ENCODE assay signal across 8 cellular contexts in the genomic region with DNA sequence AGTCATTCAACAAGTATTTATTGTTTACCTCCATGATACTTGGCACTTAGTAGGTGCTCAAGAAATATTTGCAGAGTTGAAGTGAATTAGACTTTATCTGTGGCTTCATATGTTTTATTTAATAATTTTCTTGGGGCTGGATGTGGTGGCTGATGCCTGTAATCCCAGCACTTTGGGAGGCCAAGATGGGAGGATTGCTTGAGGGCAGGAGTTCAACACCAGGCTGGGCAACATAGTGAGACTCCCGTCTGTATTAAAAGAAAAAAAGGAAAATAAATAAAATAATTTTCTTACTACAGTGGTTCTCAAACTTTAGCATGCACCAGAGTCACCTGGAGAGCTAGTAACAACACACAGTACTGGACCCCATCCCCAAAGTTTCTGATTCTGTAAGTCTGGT. TPM values are rescaled to one million over a fixed set of nuclear protein-coding genes. Genes with fewer than 3 reads are reported as not detected.
A peak's percentile ranks its signal among the peaks of the same experiment; 100 is the strongest.
DNase-seq lines count a peak whose midpoint lies in the region; ATAC-seq, FAIRE-seq and TF ChIP-seq lines count a peak whose summit lies in the region.

No MANE protein-coding gene starts in this region.

- no peaks in the 10 kb centered on the region for H3K4me1 ChIP-seq in small intestine (ENCODE audit: control insufficient read depth in 2 of 2, insufficient read depth in 1 of 2, low read depth in 1 of 2, low read length in 1 of 2)

- no peak for DNase-seq in AG10803 (ENCODE audit: low read depth)
- DNase-seq in LNCaP clone FGC (ENCODE audit: low read depth), result no peak
- no peak for DNase-seq in chondrocyte (ENCODE audit: low spot score)
- no peak for DNase-seq in naive thymus-derived CD8-positive, alpha-beta T cell
- no peak for DNase-seq in GM20000 (ENCODE audit: low spot score)
- no peak for DNase-seq in NCI-H69 (lab: John Stamatoyannopoulos, UW)
- no peak for DNase-seq in small intestine

- no peaks in the 10 kb centered on the region for H3K9me3 ChIP-seq in small intestine (ENCODE audit: control insufficient read depth, low read depth)

- no peaks in the 10 kb centered on the region for H3K36me3 ChIP-seq in small intestine (ENCODE audit: control insufficient read depth in 2 of 2, insufficient read depth in 2 of 2, low read length in 2 of 2)

- peaks cover 10% of the 10 kb centered on the region for H3K4me1 Mint-ChIP-seq in chondrocyte (ENCODE audit: low read depth)
- H3K4me1 Mint-ChIP-seq in naive thymus-derived CD8-positive, alpha-beta T cell, result peaks cover 3 to 28% (median 14%) of the 10 kb centered on the region in 4 donors

- ATAC-seq in naive thymus-derived CD8-positive, alpha-beta T cell, result no peak
- no peak for ATAC-seq in GM18519 (IDR thresholded peaks at IDR 0.05; ENCODE audit: low FRiP score, unreplicated experiment)

- POLR2A ChIA-PET in naive thymus-derived CD8-positive, alpha-beta T cell (lab: Charles Lee), result interaction anchor here (0.8 to 1.9 kb wide), 2 partner anchors 37 to 40 kb away, joined by 3 to 15 read pairs; a partner anchor contains a TSS

- H3K27ac Mint-ChIP-seq in chondrocyte (ENCODE audit: unreplicated experiment), result no peak overlapping the region
- peak overlapping the region in 8 of 10 donors; percentile 60 to 93 (median 86) for H3K27ac Mint-ChIP-seq in naive thymus-derived CD8-positive, alpha-beta T cell

- TF ChIP-seq CTCF in AG10803 (conservative IDR thresholded peaks at IDR 0.05; ENCODE audit: low read length) (no peak), LNCaP clone FGC (IDR thresholded peaks at IDR 0.05; ENCODE audit: control insufficient read depth, extremely low read depth, insufficient read depth) (no peak), chondrocyte (IDR thresholded peaks at IDR 0.05) (no peak), GM20000 (IDR thresholded peaks at IDR 0.05; ENCODE audit: extremely low read depth, missing control alignments) (no peak)

- no peaks in the 10 kb centered on the region for H3K9me3 Mint-ChIP-seq in chondrocyte (ENCODE audit: low read depth)
- H3K9me3 Mint-ChIP-seq in naive thymus-derived CD8-positive, alpha-beta T cell, result no peaks in the 10 kb centered on the region

- H3K27ac ChIP-seq in small intestine (ENCODE audit: low read depth in 1 of 2, low read length in 1 of 2), result no peak overlapping the region

- peak overlapping the region; percentile 87 for H3K4me3 Mint-ChIP-seq in chondrocyte (ENCODE audit: unreplicated experiment)
- peak overlapping the region; percentile 84 to 91 (median 87) for H3K4me3 Mint-ChIP-seq in naive thymus-derived CD8-positive, alpha-beta T cell

- WGBS in small intestine, 3 donors, result 86 to 96% (median 93%) methylated on average over 1 of the region's 1 CpG

- no peaks in the 10 kb centered on the region for H3K27me3 Mint-ChIP-seq in chondrocyte (ENCODE audit: low read depth)
- no peaks in the 10 kb centered on the region for H3K27me3 Mint-ChIP-seq in naive thymus-derived CD8-positive, alpha-beta T cell

- no peaks in the 10 kb centered on the region for H3K36me3 Mint-ChIP-seq in chondrocyte (ENCODE audit: low read depth)
- H3K36me3 Mint-ChIP-seq in naive thymus-derived CD8-positive, alpha-beta T cell, result no peaks in the 10 kb centered on the region

- FAIRE-seq in small intestine (lab: Jason Lieb, UNC), result no peak

- no peaks in the 10 kb centered on the region for H3K27me3 ChIP-seq in small intestine (ENCODE audit: control insufficient read depth in 2 of 2, insufficient read depth in 2 of 2, low read length in 2 of 2)

- peak overlapping the region; percentile 72 for H3K4me3 ChIP-seq in AG10803 (ENCODE audit: low read length)
- H3K4me3 ChIP-seq in LNCaP clone FGC (ENCODE audit: low read depth, low read length), result peak overlapping the region; percentile 75
- H3K4me3 ChIP-seq in small intestine (ENCODE audit: low read depth in 1 of 2, low read length in 2 of 2), result peak overlapping the region in 1 of 2 donors; percentile 81

RNA-seq across cellular contexts. Expression of a gene that starts 0.9 kb away (rescaled TPM):
- 7.3 to 7.7 TPM (median 7.5 TPM) in 3 replicates for total RNA-seq in chondrocyte
- 1 to 10 TPM; 7.0 to 7.3 TPM for total RNA-seq in naive thymus-derived CD8-positive, alpha-beta T cell
- 1 to 10 TPM; 5.2 to 7.0 (median 6.8) TPM for polyA plus RNA-seq in naive thymus-derived CD8-positive, alpha-beta T cell
- polyA plus RNA-seq in small intestine, result 10 to 100 TPM in 1 of 3 donors, 1 to 10 TPM in 2; 5.1 to 10.2 (median 7.2) TPM

RNA-seq across cellular contexts. Expression of a gene that starts 39.9 kb away (rescaled TPM):
- 54.8 to 63.0 TPM (median 61.7 TPM) in 3 replicates for total RNA-seq in chondrocyte
- total RNA-seq in naive thymus-derived CD8-positive, alpha-beta T cell, result 100 to 1,000 TPM in 1 of 2 experiments, 10 to 100 TPM in 1; 96.6 to 108 TPM
- 10 to 100 TPM; 60.4 to 69.5 (median 61.9) TPM for polyA plus RNA-seq in naive thymus-derived CD8-positive, alpha-beta T cell
- 10 to 100 TPM; 40.3 to 49.7 (median 44.3) TPM for polyA plus RNA-seq in small intestine
